In genomic region chr11:19561011-19561410, GRCh38 we compare ENCODE assay signal across 30 cellular contexts.
A peak's percentile ranks its signal among the peaks of the same experiment; 100 is the strongest.
DNase-seq lines count a peak whose midpoint lies in the region; ATAC-seq and FAIRE-seq lines count a peak whose summit lies in the region.
"Had no signal": no experiment of that assay in that cellular context is flagged by ENCODE, and none has a peak within 500 bp of the region (broad histone marks: within the 10 kb centered on the region; RNA-seq: fewer than 3 reads in every experiment).

No MANE protein-coding gene starts in this region.

- no peaks in the 10 kb centered on the region for H3K9me3 ChIP-seq in MG63
- H3K9me3 ChIP-seq: BLaER1, heart left ventricle, lower lobe of right lung, sigmoid colon, suprapubic skin, upper lobe of right lung had no signal

- DNase-seq in EH (ENCODE audit: low read depth) (peak; percentile 30), RCC 7860 (ENCODE audit: low spot score) (peak; percentile 12), dermis blood vessel endothelial cell (peak; percentile 87), myocyte (ENCODE audit: low read depth) (peak; percentile 35), midbrain (lab: John Stamatoyannopoulos, UW) (no peak), D341Med (ENCODE audit: low spot score) (no peak), MG63 (no peak)
- DNase-seq: activated CD4-positive, alpha-beta memory T cell treated with anti-CD3 and anti-CD28 coated beads for 36 hours; activated CD8-positive, alpha-beta memory T cell treated with anti-CD3 and anti-CD28 coated beads, Interleukin-2, amount 50 U/mL, for 4 hours; activated naive CD4-positive, alpha-beta T cell treated with anti-CD3 and anti-CD28 coated beads, Interleukin-2, amount 10 ng/mL, durations not matched to agents 7 days and 5 days; amygdala; caudate nucleus; dorsolateral prefrontal cortex; GM23248; heart left ventricle; Kasumi-1; lower lobe of right lung; NCI-H1048; NCI-H187 treated with DMSO at 0.1 percent for 48 hours; sigmoid colon; stimulated activated CD4-positive, alpha-beta T cell treated with anti-CD3 and anti-CD28 coated beads, Interleukin-4, amount 100 ng/mL, for 4 hours; stimulated activated naive CD4-positive, alpha-beta T cell; T-helper 1 cell; upper lobe of right lung had no signal

- H3K36me3 ChIP-seq in MG63, result no peaks in the 10 kb centered on the region
- H3K36me3 ChIP-seq: BLaER1, heart left ventricle, lower lobe of right lung, sigmoid colon, suprapubic skin, upper lobe of right lung had no signal

- H3K4me3 ChIP-seq in MG63, result no peak overlapping the region
- H3K4me3 ChIP-seq: BLaER1, dorsolateral prefrontal cortex, GM23248, heart left ventricle, lower lobe of right lung, sigmoid colon, suprapubic skin, upper lobe of right lung had no signal

- no peaks in the 10 kb centered on the region for H3K27me3 ChIP-seq in MG63
- H3K27me3 ChIP-seq: BLaER1, dorsolateral prefrontal cortex, sigmoid colon, suprapubic skin, upper lobe of right lung had no signal

- FAIRE-seq in RCC 7860 (lab: Jason Lieb, UNC), result no peak
- FAIRE-seq: TTC549 had no signal

- ATAC-seq in HG03354 (IDR thresholded peaks at IDR 0.05; ENCODE audit: poor library complexity, severe bottlenecking, unreplicated experiment), result no peak
- ATAC-seq: activated CD4-positive, CD25-positive, alpha-beta regulatory T cell treated with anti-CD3 and anti-CD28 coated beads, Interleukin-2, amount 50 U/mL, for 24 hours; heart left ventricle; lower lobe of right lung; Panc1; upper lobe of right lung had no signal

Comparison
In these comparisons a context has a peak if more than half of its experiments do, and no peak if none do; other contexts are left out.
1. DNase-seq: peak in EH (single experiment), RCC 7860 (single experiment), dermis blood vessel endothelial cell (single experiment) and myocyte (single experiment); none in midbrain (single experiment), D341Med (single experiment) and MG63 (single experiment).